14 cellular contexts compared by ENCODE assay signal in genomic region chr3:128932516-128933212, GRCh38.
"Had no signal": no experiment of that assay in that cellular context is flagged by ENCODE, and none has a peak within 500 bp of the region (broad histone marks: within the 10 kb centered on the region; RNA-seq: fewer than 3 reads in every experiment).

No MANE protein-coding gene starts in this region.

- H3K4me1 Mint-ChIP-seq: activated CD4-positive, alpha-beta T cell treated with anti-CD3 and anti-CD28 coated beads for 36 hours; activated naive CD4-positive, alpha-beta T cell treated with anti-CD3 and anti-CD28 coated beads, Interleukin-2, amount 10 ng/mL, durations not matched to agents 7 days and 5 days; activated T-helper 17 cell treated with anti-CD3 and anti-CD28 coated beads, Interleukin-2, amount 50 U/mL, for 72 hours; naive B cell; neural progenitor cell; stimulated activated naive B cell treated with anti-CD40 and anti-IgM and Interleukin-4, amounts not matched to agents 10 μg/mL and 1 μg/mL and 100 μg/mL, for 72 hours had no signal

- H3K9me3 ChIP-seq: adrenal gland had no signal

- FAIRE-seq: islet of Langerhans had no signal

- H3K9me3 Mint-ChIP-seq: activated naive CD4-positive, alpha-beta T cell treated with anti-CD3 and anti-CD28 coated beads, Interleukin-2, amount 10 ng/mL, durations not matched to agents 7 days and 5 days; activated T-helper 17 cell treated with anti-CD3 and anti-CD28 coated beads, Interleukin-2, amount 50 U/mL, for 72 hours had no signal

- H3K27me3 ChIP-seq: adrenal gland, neural progenitor cell had no signal

- H3K4me2 ChIP-seq: neural progenitor cell had no signal

- H3K4me3 ChIP-seq: adrenal gland, neural progenitor cell, tibial nerve had no signal

- H3K27ac ChIP-seq: adrenal gland, neural progenitor cell, parathyroid adenoma, tibial nerve, VCaP had no signal

- H3K4me1 ChIP-seq: adrenal gland, neural progenitor cell, parathyroid adenoma, tibial nerve had no signal

- H3K9ac ChIP-seq: neural progenitor cell, parathyroid adenoma had no signal

- DNase-seq: activated CD4-positive, alpha-beta T cell treated with anti-CD3 and anti-CD28 coated beads for 36 hours; activated naive CD4-positive, alpha-beta T cell treated with anti-CD3 and anti-CD28 coated beads, Interleukin-2, amount 10 ng/mL, durations not matched to agents 7 days and 5 days; mammary epithelial cell; naive B cell; stimulated activated CD4-positive, alpha-beta T cell treated with anti-CD3 and anti-CD28 coated beads, Interleukin-2, amount 100 ng/mL, for 48 hours; stimulated activated naive B cell treated with anti-CD40 and anti-IgM and Interleukin-4, amounts not matched to agents 10 μg/mL and 1 μg/mL and 100 μg/mL, for 72 hours; T1000 had no signal

- H2AFZ ChIP-seq: neural progenitor cell, parathyroid adenoma had no signal

- H3K36me3 ChIP-seq: adrenal gland, neural progenitor cell, tibial nerve had no signal

- H3K27me3 Mint-ChIP-seq: activated CD4-positive, alpha-beta T cell treated with anti-CD3 and anti-CD28 coated beads for 36 hours had no signal

- H3K36me3 Mint-ChIP-seq: activated naive CD4-positive, alpha-beta T cell treated with anti-CD3 and anti-CD28 coated beads, Interleukin-2, amount 10 ng/mL, durations not matched to agents 7 days and 5 days; naive B cell had no signal

- H3K4me3 Mint-ChIP-seq: activated CD4-positive, alpha-beta T cell treated with anti-CD3 and anti-CD28 coated beads for 36 hours; activated naive CD4-positive, alpha-beta T cell treated with anti-CD3 and anti-CD28 coated beads, Interleukin-2, amount 10 ng/mL, durations not matched to agents 7 days and 5 days; activated T-helper 17 cell treated with anti-CD3 and anti-CD28 coated beads, Interleukin-2, amount 50 U/mL, for 72 hours; neural progenitor cell; stimulated activated naive B cell treated with anti-CD40 and anti-IgM and Interleukin-4, amounts not matched to agents 10 μg/mL and 1 μg/mL and 100 μg/mL, for 72 hours had no signal

- H3K27ac Mint-ChIP-seq: activated CD4-positive, alpha-beta T cell treated with anti-CD3 and anti-CD28 coated beads for 36 hours; activated naive CD4-positive, alpha-beta T cell treated with anti-CD3 and anti-CD28 coated beads, Interleukin-2, amount 10 ng/mL, durations not matched to agents 7 days and 5 days; activated T-helper 17 cell treated with anti-CD3 and anti-CD28 coated beads, Interleukin-2, amount 50 U/mL, for 72 hours; neural progenitor cell; stimulated activated naive B cell treated with anti-CD40 and anti-IgM and Interleukin-4, amounts not matched to agents 10 μg/mL and 1 μg/mL and 100 μg/mL, for 72 hours had no signal

- ATAC-seq: activated CD4-positive, alpha-beta T cell treated with anti-CD3 and anti-CD28 coated beads for 36 hours; activated T-helper 17 cell treated with anti-CD3 and anti-CD28 coated beads, Interleukin-2, amount 50 U/mL, for 72 hours; stimulated activated naive B cell treated with anti-CD40 and anti-IgM and Interleukin-4, amounts not matched to agents 10 μg/mL and 1 μg/mL and 100 μg/mL, for 72 hours had no signal
